2 cellular contexts compared by ENCODE assay signal in the genomic region with DNA sequence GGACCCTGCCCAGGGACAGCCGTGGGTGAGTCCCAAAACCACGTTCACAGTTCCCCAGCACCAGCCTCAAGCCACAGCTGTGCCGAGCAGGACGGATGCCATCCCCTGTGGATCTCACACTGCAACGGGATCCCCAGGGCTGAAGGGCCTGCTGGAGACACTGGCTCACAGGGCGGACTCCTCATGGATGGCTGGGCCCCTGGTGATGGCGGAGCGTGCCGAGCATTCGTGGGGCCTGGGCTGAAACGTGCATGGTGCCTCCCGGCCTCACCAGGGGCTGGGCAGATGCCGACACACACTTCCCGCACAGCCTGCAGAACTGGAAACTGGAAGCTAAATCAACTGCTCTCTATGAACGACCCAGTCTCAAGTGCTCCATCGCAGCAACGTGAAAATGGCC.
TF ChIP-seq lines count a peak whose summit lies in the region.

No MANE protein-coding gene starts in this region.

TF ChIP-seq in IMR-90, 13 proteins besides CTCF, POLR2A, EP300 and RAD21:
- TF ChIP-seq, protein P1, sequence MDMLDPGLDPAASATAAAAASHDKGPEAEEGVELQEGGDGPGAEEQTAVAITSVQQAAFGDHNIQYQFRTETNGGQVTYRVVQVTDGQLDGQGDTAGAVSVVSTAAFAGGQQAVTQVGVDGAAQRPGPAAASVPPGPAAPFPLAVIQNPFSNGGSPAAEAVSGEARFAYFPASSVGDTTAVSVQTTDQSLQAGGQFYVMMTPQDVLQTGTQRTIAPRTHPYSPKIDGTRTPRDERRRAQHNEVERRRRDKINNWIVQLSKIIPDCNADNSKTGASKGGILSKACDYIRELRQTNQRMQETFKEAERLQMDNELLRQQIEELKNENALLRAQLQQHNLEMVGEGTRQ (IDR thresholded peaks at IDR 0.05; ENCODE audit: low read depth, low read length), result no peak
- TF ChIP-seq SMC3 (IDR thresholded peaks at IDR 0.05; ENCODE audit: low read depth, low read length), result no peak
- TF ChIP-seq CHD1 (IDR thresholded peaks at IDR 0.05; ENCODE audit: low read depth, low read length), result no peak
- TF ChIP-seq MAZ (IDR thresholded peaks at IDR 0.05; ENCODE audit: borderline replicate concordance, low read depth, low read length), result no peak
- TF ChIP-seq RFX5 (IDR thresholded peaks at IDR 0.05; ENCODE audit: low read depth, low read length), result no peak
- TF ChIP-seq MXI1 (IDR thresholded peaks at IDR 0.05; ENCODE audit: borderline replicate concordance, low read depth, low read length), result no peak
- no peak for TF ChIP-seq NFE2L2 (IDR thresholded peaks at IDR 0.05; ENCODE audit: low read depth, low read length)
- TF ChIP-seq BHLHE40 (IDR thresholded peaks at IDR 0.05; ENCODE audit: low read depth, low read length), result no peak
- no peak for TF ChIP-seq MAFK (IDR thresholded peaks at IDR 0.05; ENCODE audit: low read depth, low read length)
- TF ChIP-seq CEBPB (IDR thresholded peaks at IDR 0.05; ENCODE audit: low read depth, low read length), result no peak
- TF ChIP-seq RCOR1 (IDR thresholded peaks at IDR 0.05; ENCODE audit: insufficient replicate concordance, low read length), result no peak
- TF ChIP-seq FOS (IDR thresholded peaks at IDR 0.05; ENCODE audit: low read depth, low read length), result no peak

TF ChIP-seq in H1, 55 proteins besides CTCF, POLR2A, EP300 and RAD21:
- TF ChIP-seq JUN (IDR thresholded peaks at IDR 0.05; ENCODE audit: low read depth, low read length), result no peak
- TF ChIP-seq SAP30 (IDR thresholded peaks at IDR 0.05; ENCODE audit: insufficient read depth, insufficient replicate concordance, low read length), result no peak
- TF ChIP-seq CHD1 (IDR thresholded peaks at IDR 0.05; ENCODE audit: low read depth, low read length), result no peak
- TF ChIP-seq SRF (IDR thresholded peaks at IDR 0.05; ENCODE audit: low read depth, low read length), result no peak
- TF ChIP-seq, protein P2, sequence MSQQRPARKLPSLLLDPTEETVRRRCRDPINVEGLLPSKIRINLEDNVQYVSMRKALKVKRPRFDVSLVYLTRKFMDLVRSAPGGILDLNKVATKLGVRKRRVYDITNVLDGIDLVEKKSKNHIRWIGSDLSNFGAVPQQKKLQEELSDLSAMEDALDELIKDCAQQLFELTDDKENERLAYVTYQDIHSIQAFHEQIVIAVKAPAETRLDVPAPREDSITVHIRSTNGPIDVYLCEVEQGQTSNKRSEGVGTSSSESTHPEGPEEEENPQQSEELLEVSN (IDR thresholded peaks at IDR 0.05), result no peak
- TF ChIP-seq POLR2AphosphoS5 (IDR thresholded peaks at IDR 0.05; ENCODE audit: low read depth, low read length), result no peak
- TF ChIP-seq SUZ12 (IDR thresholded peaks at IDR 0.05; ENCODE audit: low read length), result no peak
- no peak for TF ChIP-seq BACH1 (IDR thresholded peaks at IDR 0.05; ENCODE audit: low read length)
- no peak for TF ChIP-seq TAF7 (optimal IDR thresholded peaks at IDR 0.05; ENCODE audit: borderline replicate concordance, low read depth, low read length)
- TF ChIP-seq CEBPB (IDR thresholded peaks at IDR 0.05; ENCODE audit: low read depth, low read length), result no peak
- no peak for TF ChIP-seq TEAD4 (IDR thresholded peaks at IDR 0.05; ENCODE audit: low read depth, low read length)
- TF ChIP-seq KDM4A (IDR thresholded peaks at IDR 0.05; ENCODE audit: low read depth, low read length, severe bottlenecking), result no peak
- TF ChIP-seq SP4 (IDR thresholded peaks at IDR 0.05; ENCODE audit: low read length), result no peak
- TF ChIP-seq SIRT6 (IDR thresholded peaks at IDR 0.05; ENCODE audit: low read length), result no peak
TF ChIP-seq in H1: peak in this region for 0.
